Comparison of ENCODE assay signal across 11 cellular contexts in the genomic region with DNA sequence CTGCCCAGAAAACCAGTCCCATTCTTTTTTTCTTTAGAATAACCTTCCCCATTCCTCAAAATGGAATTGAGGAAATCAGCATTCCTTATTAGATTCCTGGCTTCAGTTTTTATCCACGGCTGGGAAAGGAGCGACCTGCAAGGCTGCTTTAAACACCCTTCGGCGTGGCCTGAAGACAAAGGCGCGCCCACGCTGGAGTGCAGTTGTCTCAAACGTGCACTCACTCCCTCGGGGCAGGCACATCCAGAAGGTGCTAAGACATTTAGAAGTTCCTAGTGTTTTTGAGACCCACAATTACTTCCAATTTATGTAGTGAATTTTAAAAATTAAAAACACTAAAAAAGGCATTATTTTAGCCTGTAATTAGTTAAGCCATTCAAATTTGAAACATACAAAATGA. TPM values are rescaled to one million over a fixed set of nuclear protein-coding genes. Genes with fewer than 3 reads are reported as not detected.
"Had no signal": no experiment of that assay in that cellular context is flagged by ENCODE, and none has a peak within 500 bp of the region (broad histone marks: within the 10 kb centered on the region; RNA-seq: fewer than 3 reads in every experiment).

No MANE protein-coding gene starts in this region.

RNA-seq across cellular contexts. Expression of a gene that starts 31.6 kb away (rescaled TPM):
- total RNA-seq: activated CD4-positive, alpha-beta memory T cell treated with anti-CD3 and anti-CD28 coated beads for 36 hours; activated CD4-positive, alpha-beta memory T cell treated with anti-CD3 and anti-CD28 coated beads, Interleukin-2, amount 10 ng/mL, durations not matched to agents 7 days and 5 days; activated CD4-positive, alpha-beta T cell treated with anti-CD3 and anti-CD28 coated beads for 36 hours; activated CD4-positive, alpha-beta T cell treated with anti-CD3 and anti-CD28 coated beads, Interleukin-2, amount 10 ng/mL, durations not matched to agents 24 days and 14 days; activated CD4-positive, alpha-beta T cell treated with anti-CD3 and anti-CD28 coated beads, Interleukin-2, amount 10 ng/mL, durations not matched to agents 7 days and 5 days; activated CD8-positive, alpha-beta memory T cell treated with anti-CD3 and anti-CD28 coated beads for 36 hours; activated CD8-positive, alpha-beta T cell treated with anti-CD3 and anti-CD28 coated beads for 36 hours; activated CD8-positive, alpha-beta T cell treated with anti-CD3 and anti-CD28 coated beads, Interleukin-2, amount 10 ng/mL, durations not matched to agents 7 days and 5 days; T-cell; T-helper 1 cell treated with Interleukin-12 subunit alpha and Interleukin-12 subunit beta and Interleukin-4 antibody, amounts not matched to agents 30 ng/mL and 1 ng/mL, for 36 hours; WTC11 had no signal
